1 cellular context compared by ENCODE assay signal in genomic region chr19:10388957-10389356, GRCh38.
A peak's percentile ranks its signal among the peaks of the same experiment; 100 is the strongest.
TF ChIP-seq lines count a peak whose summit lies in the region.

No MANE protein-coding gene starts in this region.

TF ChIP-seq in K562, 482 proteins besides CTCF, POLR2A, EP300 and RAD21 (continued from another document and continues in another):
- TF ChIP-seq TAF7 (tag; IDR thresholded peaks at IDR 0.05) = no peak
- no peak for TF ChIP-seq TCF7L2 (IDR thresholded peaks at IDR 0.05; ENCODE audit: low read depth, low read length)
- TF ChIP-seq MEIS2 (IDR thresholded peaks at IDR 0.05; ENCODE audit: partially characterized antibody) = no peak
- TF ChIP-seq HDAC1 (IDR thresholded peaks at IDR 0.05) = no peak
- TF ChIP-seq, protein P1, sequence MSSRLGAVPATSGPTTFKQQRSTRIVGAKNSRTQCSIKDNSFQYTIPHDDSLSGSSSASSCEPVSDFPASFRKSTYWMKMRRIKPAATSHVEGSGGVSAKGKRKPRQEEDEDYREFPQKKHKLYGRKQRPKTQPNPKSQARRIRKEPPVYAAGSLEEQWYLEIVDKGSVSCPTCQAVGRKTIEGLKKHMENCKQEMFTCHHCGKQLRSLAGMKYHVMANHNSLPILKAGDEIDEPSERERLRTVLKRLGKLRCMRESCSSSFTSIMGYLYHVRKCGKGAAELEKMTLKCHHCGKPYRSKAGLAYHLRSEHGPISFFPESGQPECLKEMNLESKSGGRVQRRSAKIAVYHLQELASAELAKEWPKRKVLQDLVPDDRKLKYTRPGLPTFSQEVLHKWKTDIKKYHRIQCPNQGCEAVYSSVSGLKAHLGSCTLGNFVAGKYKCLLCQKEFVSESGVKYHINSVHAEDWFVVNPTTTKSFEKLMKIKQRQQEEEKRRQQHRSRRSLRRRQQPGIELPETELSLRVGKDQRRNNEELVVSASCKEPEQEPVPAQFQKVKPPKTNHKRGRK (tag; IDR thresholded peaks at IDR 0.05) = no peak
- TF ChIP-seq, protein P2, sequence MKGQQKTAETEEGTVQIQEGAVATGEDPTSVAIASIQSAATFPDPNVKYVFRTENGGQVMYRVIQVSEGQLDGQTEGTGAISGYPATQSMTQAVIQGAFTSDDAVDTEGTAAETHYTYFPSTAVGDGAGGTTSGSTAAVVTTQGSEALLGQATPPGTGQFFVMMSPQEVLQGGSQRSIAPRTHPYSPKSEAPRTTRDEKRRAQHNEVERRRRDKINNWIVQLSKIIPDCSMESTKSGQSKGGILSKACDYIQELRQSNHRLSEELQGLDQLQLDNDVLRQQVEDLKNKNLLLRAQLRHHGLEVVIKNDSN (CRISPR knock-in tag; IDR thresholded peaks at IDR 0.05) = no peak
- no peak for TF ChIP-seq OTX1 (CRISPR knock-in tag; IDR thresholded peaks at IDR 0.05)
- no peak for TF ChIP-seq MEF2D (tag; conservative IDR thresholded peaks at IDR 0.05; ENCODE audit: low read depth)
- no peak for TF ChIP-seq SMARCE1 (IDR thresholded peaks at IDR 0.05)
- 0 out of 2 replicates have a peak, but pooled peaks have one; percentile 51 for TF ChIP-seq CC2D1A (IDR thresholded peaks at IDR 0.05)
- no peak for TF ChIP-seq NONO (IDR thresholded peaks at IDR 0.05; ENCODE audit: low read depth in 2 of 2, low read length in 1 of 2)
- no peak for TF ChIP-seq CBX5 (IDR thresholded peaks at IDR 0.05; ENCODE audit: borderline replicate concordance, low read depth)
- TF ChIP-seq RBBP5 (IDR thresholded peaks at IDR 0.05; ENCODE audit: borderline replicate concordance, insufficient read depth, low read length, poor library complexity, severe bottlenecking) = no peak
- TF ChIP-seq IRF1 (CRISPR knock-in tag; IDR thresholded peaks at IDR 0.05; ENCODE audit: borderline replicate concordance) = no peak
- peak; percentile 86 for TF ChIP-seq TEAD4 (IDR thresholded peaks at IDR 0.05; ENCODE audit: low read length)
- no peak for TF ChIP-seq TEAD4 (CRISPR knock-in tag; IDR thresholded peaks at IDR 0.05; ENCODE audit: borderline replicate concordance)
- TF ChIP-seq, protein P3, sequence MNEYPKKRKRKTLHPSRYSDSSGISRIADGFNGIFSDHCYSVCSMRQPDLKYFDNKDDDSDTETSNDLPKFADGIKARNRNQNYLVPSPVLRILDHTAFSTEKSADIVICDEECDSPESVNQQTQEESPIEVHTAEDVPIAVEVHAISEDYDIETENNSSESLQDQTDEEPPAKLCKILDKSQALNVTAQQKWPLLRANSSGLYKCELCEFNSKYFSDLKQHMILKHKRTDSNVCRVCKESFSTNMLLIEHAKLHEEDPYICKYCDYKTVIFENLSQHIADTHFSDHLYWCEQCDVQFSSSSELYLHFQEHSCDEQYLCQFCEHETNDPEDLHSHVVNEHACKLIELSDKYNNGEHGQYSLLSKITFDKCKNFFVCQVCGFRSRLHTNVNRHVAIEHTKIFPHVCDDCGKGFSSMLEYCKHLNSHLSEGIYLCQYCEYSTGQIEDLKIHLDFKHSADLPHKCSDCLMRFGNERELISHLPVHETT (CRISPR knock-in tag; conservative IDR thresholded peaks at IDR 0.05 in 1 of 2, IDR thresholded peaks at IDR 0.05 in 1 of 2) = no peak
- no peak for TF ChIP-seq SMARCB1 (IDR thresholded peaks at IDR 0.05; ENCODE audit: insufficient read length, low read depth)
- TF ChIP-seq, protein P4, sequence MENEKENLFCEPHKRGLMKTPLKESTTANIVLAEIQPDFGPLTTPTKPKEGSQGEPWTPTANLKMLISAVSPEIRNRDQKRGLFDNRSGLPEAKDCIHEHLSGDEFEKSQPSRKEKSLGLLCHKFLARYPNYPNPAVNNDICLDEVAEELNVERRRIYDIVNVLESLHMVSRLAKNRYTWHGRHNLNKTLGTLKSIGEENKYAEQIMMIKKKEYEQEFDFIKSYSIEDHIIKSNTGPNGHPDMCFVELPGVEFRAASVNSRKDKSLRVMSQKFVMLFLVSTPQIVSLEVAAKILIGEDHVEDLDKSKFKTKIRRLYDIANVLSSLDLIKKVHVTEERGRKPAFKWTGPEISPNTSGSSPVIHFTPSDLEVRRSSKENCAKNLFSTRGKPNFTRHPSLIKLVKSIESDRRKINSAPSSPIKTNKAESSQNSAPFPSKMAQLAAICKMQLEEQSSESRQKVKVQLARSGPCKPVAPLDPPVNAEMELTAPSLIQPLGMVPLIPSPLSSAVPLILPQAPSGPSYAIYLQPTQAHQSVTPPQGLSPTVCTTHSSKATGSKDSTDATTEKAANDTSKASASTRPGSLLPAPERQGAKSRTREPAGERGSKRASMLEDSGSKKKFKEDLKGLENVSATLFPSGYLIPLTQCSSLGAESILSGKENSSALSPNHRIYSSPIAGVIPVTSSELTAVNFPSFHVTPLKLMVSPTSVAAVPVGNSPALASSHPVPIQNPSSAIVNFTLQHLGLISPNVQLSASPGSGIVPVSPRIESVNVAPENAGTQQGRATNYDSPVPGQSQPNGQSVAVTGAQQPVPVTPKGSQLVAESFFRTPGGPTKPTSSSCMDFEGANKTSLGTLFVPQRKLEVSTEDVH (IDR thresholded peaks at IDR 0.05; ENCODE audit: low read depth, partially characterized antibody) = no peak
- TF ChIP-seq CHD2 (IDR thresholded peaks at IDR 0.05; ENCODE audit: low read depth, low read length) = peak; percentile 38; the same call in 1 of the 2 replicates
- TF ChIP-seq SP1 (CRISPR knock-in tag; IDR thresholded peaks at IDR 0.05) = peak; percentile 38; the same call in 1 of the 2 replicates
- TF ChIP-seq RNF2 (IDR thresholded peaks at IDR 0.05) = no peak
- no peak for TF ChIP-seq ZKSCAN8 (CRISPR knock-in tag; IDR thresholded peaks at IDR 0.05)
- 0 out of 2 replicates have a peak, but pooled peaks have one; percentile 14 for TF ChIP-seq KLF16 (IDR thresholded peaks at IDR 0.05)
- no peak for TF ChIP-seq GMEB1 (CRISPR knock-in tag; IDR thresholded peaks at IDR 0.05)
- TF ChIP-seq SMC3 (conservative IDR thresholded peaks at IDR 0.05; ENCODE audit: insufficient read depth, low read depth, low read length) = peak; percentile 95
- TF ChIP-seq NCOA6 (IDR thresholded peaks at IDR 0.05) = no peak
- no peak for TF ChIP-seq TRIM24 (IDR thresholded peaks at IDR 0.05)
- TF ChIP-seq ETV1 (tag; conservative IDR thresholded peaks at IDR 0.05; ENCODE audit: low read depth) = no peak
- no peak for TF ChIP-seq MIER1 (IDR thresholded peaks at IDR 0.05; ENCODE audit: low read depth)
- TF ChIP-seq CHD4 (IDR thresholded peaks at IDR 0.05; ENCODE audit: insufficient read depth, insufficient replicate concordance, low read depth, low read length, poor library complexity, severe bottlenecking) = no peak
- TF ChIP-seq TEAD2 (tag; IDR thresholded peaks at IDR 0.05) = peak; percentile 82; the same call in 1 of the 2 replicates
- no peak for TF ChIP-seq PPARD (CRISPR knock-in tag; IDR thresholded peaks at IDR 0.05)
- no peak for TF ChIP-seq MCM7 (IDR thresholded peaks at IDR 0.05)
- no peak for TF ChIP-seq ZNF146 (CRISPR knock-in tag; IDR thresholded peaks at IDR 0.05; ENCODE audit: unreplicated experiment)
- TF ChIP-seq ZNF165 (CRISPR knock-in tag; IDR thresholded peaks at IDR 0.05; ENCODE audit: borderline replicate concordance) = no peak
- TF ChIP-seq NUFIP1 (IDR thresholded peaks at IDR 0.05; ENCODE audit: partially characterized antibody) = no peak
- peak; percentile 15 for TF ChIP-seq SIRT6 (IDR thresholded peaks at IDR 0.05; ENCODE audit: low read depth, low read length)
- no peak for TF ChIP-seq RBM14 (IDR thresholded peaks at IDR 0.05; ENCODE audit: borderline replicate concordance, insufficient read depth, low read depth, low read length)
- TF ChIP-seq ZNF592 (IDR thresholded peaks at IDR 0.05) = 0 out of 2 replicates have a peak, but pooled peaks have one; percentile 15
- no peak for TF ChIP-seq NFATC3 (IDR thresholded peaks at IDR 0.05)
- 0 out of 2 replicates have a peak, but pooled peaks have one; percentile 12 for TF ChIP-seq RB1 (IDR thresholded peaks at IDR 0.05; ENCODE audit: low read depth)
- no peak for TF ChIP-seq CEBPG (CRISPR knock-in tag; IDR thresholded peaks at IDR 0.05)
- TF ChIP-seq CEBPG (tag; conservative IDR thresholded peaks at IDR 0.05 in 1 of 2, IDR thresholded peaks at IDR 0.05 in 1 of 2) = no peak
- TF ChIP-seq POLR2AphosphoS5 (IDR thresholded peaks at IDR 0.05; ENCODE audit: control insufficient read depth, insufficient read depth, low read depth, low read length) = no peak
- no peak for TF ChIP-seq TAF15 (IDR thresholded peaks at IDR 0.05; ENCODE audit: low read depth, low read length)
- TF ChIP-seq KDM5B (IDR thresholded peaks at IDR 0.05; ENCODE audit: insufficient replicate concordance, low read depth, low read length) = no peak
- TF ChIP-seq ZNF124 (CRISPR knock-in tag; IDR thresholded peaks at IDR 0.05) = no peak
- TF ChIP-seq, protein P5, sequence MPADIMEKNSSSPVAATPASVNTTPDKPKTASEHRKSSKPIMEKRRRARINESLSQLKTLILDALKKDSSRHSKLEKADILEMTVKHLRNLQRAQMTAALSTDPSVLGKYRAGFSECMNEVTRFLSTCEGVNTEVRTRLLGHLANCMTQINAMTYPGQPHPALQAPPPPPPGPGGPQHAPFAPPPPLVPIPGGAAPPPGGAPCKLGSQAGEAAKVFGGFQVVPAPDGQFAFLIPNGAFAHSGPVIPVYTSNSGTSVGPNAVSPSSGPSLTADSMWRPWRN (IDR thresholded peaks at IDR 0.05; ENCODE audit: low read depth) = no peak
- no peak for TF ChIP-seq RFX1 (IDR thresholded peaks at IDR 0.05)
- peak; percentile 48 for TF ChIP-seq NEUROD1 (IDR thresholded peaks at IDR 0.05; ENCODE audit: borderline replicate concordance, low read depth, low read length, partially characterized antibody)
- TF ChIP-seq, protein P6, sequence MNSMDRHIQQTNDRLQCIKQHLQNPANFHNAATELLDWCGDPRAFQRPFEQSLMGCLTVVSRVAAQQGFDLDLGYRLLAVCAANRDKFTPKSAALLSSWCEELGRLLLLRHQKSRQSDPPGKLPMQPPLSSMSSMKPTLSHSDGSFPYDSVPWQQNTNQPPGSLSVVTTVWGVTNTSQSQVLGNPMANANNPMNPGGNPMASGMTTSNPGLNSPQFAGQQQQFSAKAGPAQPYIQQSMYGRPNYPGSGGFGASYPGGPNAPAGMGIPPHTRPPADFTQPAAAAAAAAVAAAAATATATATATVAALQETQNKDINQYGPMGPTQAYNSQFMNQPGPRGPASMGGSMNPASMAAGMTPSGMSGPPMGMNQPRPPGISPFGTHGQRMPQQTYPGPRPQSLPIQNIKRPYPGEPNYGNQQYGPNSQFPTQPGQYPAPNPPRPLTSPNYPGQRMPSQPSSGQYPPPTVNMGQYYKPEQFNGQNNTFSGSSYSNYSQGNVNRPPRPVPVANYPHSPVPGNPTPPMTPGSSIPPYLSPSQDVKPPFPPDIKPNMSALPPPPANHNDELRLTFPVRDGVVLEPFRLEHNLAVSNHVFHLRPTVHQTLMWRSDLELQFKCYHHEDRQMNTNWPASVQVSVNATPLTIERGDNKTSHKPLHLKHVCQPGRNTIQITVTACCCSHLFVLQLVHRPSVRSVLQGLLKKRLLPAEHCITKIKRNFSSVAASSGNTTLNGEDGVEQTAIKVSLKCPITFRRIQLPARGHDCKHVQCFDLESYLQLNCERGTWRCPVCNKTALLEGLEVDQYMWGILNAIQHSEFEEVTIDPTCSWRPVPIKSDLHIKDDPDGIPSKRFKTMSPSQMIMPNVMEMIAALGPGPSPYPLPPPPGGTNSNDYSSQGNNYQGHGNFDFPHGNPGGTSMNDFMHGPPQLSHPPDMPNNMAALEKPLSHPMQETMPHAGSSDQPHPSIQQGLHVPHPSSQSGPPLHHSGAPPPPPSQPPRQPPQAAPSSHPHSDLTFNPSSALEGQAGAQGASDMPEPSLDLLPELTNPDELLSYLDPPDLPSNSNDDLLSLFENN (IDR thresholded peaks at IDR 0.05; ENCODE audit: low read depth in 2 of 2, low read length in 2 of 2) = 0 out of 4 replicates have a peak, but pooled peaks of 1 of the 2 experiments have one; percentile 24
- TF ChIP-seq ZNF431 (CRISPR knock-in tag; IDR thresholded peaks at IDR 0.05) = no peak
